15 cellular contexts compared by ENCODE assay signal in genomic region chr17:77811521-77811920, GRCh38.
DNase-seq lines count a peak whose midpoint lies in the region; ATAC-seq and TF ChIP-seq lines count a peak whose summit lies in the region.
"Had no signal": no experiment of that assay in that cellular context is flagged by ENCODE, and none has a peak within 500 bp of the region (broad histone marks: within the 10 kb centered on the region; RNA-seq: fewer than 3 reads in every experiment).

No MANE protein-coding gene starts in this region.

- H2AFZ ChIP-seq in neuronal stem cell (ENCODE audit: low read length), result no peak overlapping the region

- no peak overlapping the region for H3K4me3 ChIP-seq in AG10803 (ENCODE audit: low read length)
- H3K4me3 ChIP-seq in esophagus squamous epithelium, result no peak overlapping the region
- no peak overlapping the region for H3K4me3 ChIP-seq in neuronal stem cell (ENCODE audit: low read length in 2 of 2)
- H3K4me3 ChIP-seq: HAP-1, mucosa of descending colon had no signal

- H3K9ac ChIP-seq in neuronal stem cell (ENCODE audit: low read depth, low read length, poor library complexity), result no peak overlapping the region

- H3K4me1 ChIP-seq in esophagus squamous epithelium (peaks cover 14 to 20% (median 14%) of the 10 kb centered on the region in 3 donors), neuronal stem cell (ENCODE audit: control insufficient read depth in 2 of 2, insufficient read depth in 1 of 2, low read depth in 1 of 2, low read length in 2 of 2) (peaks cover 0 to 5% of the 10 kb centered on the region in 2 donors)

- no peak overlapping the region for H3K4ac ChIP-seq in neuronal stem cell (ENCODE audit: low read length)

- peaks cover 0 to 6% (median 0%) of the 10 kb centered on the region in 4 donors for H3K27me3 ChIP-seq in esophagus squamous epithelium
- peaks cover 0 to 2% (median 0%) of the 10 kb centered on the region in 3 experiments for H3K27me3 ChIP-seq in neuronal stem cell (ENCODE audit: control insufficient read depth in 3 of 3, insufficient read depth in 3 of 3, low read depth in 1 of 3, low read length in 3 of 3)

- 36 to 52% methylated on average over 4 to 6 of the region's 6 CpGs for WGBS in esophagus squamous epithelium, 2 donors
- WGBS in neuronal stem cell (ENCODE audit: extremely low coverage in 2 of 2, insufficient read length in 2 of 2, insufficient replicate concordance in 1 of 2), 2 donors, result no CpG with 5 or more reads among the region's 6 CpGs

- peak overlapping the region; percentile 0 for H2AK5ac ChIP-seq in neuronal stem cell (ENCODE audit: low read depth, low read length)

- H3K27ac ChIP-seq in esophagus squamous epithelium, result peak overlapping the region in 3 of 4 donors; percentile 10 to 76 (median 48)
- no peak overlapping the region for H3K27ac ChIP-seq in neuronal stem cell (replicated peaks; ENCODE audit: low read length)

- H4K8ac ChIP-seq in neuronal stem cell (ENCODE audit: low read depth, low read length), result no peak overlapping the region

- no peak overlapping the region for H3K18ac ChIP-seq in neuronal stem cell (ENCODE audit: low read length)

- no peak for ATAC-seq in GM21423 (IDR thresholded peaks at IDR 0.05; ENCODE audit: unreplicated experiment)
- ATAC-seq: mucosa of descending colon; stimulated activated naive CD8-positive, alpha-beta T cell treated with anti-CD3 and anti-CD28 coated beads, Interleukin-15, amount 100 ng/mL, for 72 hours had no signal

- H3K79me1 ChIP-seq in neuronal stem cell (ENCODE audit: low read depth, low read length), result peaks cover 2% of the 10 kb centered on the region

- H3K9me3 ChIP-seq in esophagus squamous epithelium (no peaks in the 10 kb centered on the region), neuronal stem cell (replicated peaks in 1 of 2; ENCODE audit: control insufficient read depth in 2 of 2, insufficient read depth in 1 of 2, low read depth in 1 of 2, low read length in 2 of 2) (no peaks in the 10 kb centered on the region)
- H3K9me3 ChIP-seq: HAP-1, mucosa of descending colon had no signal

- no peak overlapping the region for H3K23ac ChIP-seq in neuronal stem cell (ENCODE audit: low read depth, low read length, poor library complexity)

- TF ChIP-seq POLR2A in esophagus squamous epithelium (IDR thresholded peaks at IDR 0.05), result no peak
- no peak for TF ChIP-seq POLR2A in erythroblast (IDR thresholded peaks at IDR 0.05; ENCODE audit: low read length)

- H4K91ac ChIP-seq in neuronal stem cell (ENCODE audit: low read depth, low read length, poor library complexity), result no peak overlapping the region

- DNase-seq in AG10803 (ENCODE audit: low read depth) (peak; percentile 8), M059J (ENCODE audit: low read depth) (peak; percentile 16), esophagus squamous epithelium (lab: John Stamatoyannopoulos, UW) (no peak), neuronal stem cell (ENCODE audit: low spot score) (no peak), erythroblast (lab: John Stamatoyannopoulos, UW) (no peak), SKM-1 (lab: John Stamatoyannopoulos, UW; ENCODE audit: unreplicated experiment) (no peak), occipital lobe (lab: John Stamatoyannopoulos, UW) (no peak)
- DNase-seq: activated CD8-positive, alpha-beta memory T cell treated with anti-CD3 and anti-CD28 coated beads, Interleukin-2, amount 50 U/mL, for 4 hours; activated effector memory CD4-positive, alpha-beta T cell treated with Interleukin-2 at 50 U/mL for 16 hours; mucosa of descending colon; NCI-H82; right cardiac atrium; stimulated activated naive CD8-positive, alpha-beta T cell treated with anti-CD3 and anti-CD28 coated beads, Interleukin-15, amount 100 ng/mL, for 72 hours had no signal

- H3K4me2 ChIP-seq in neuronal stem cell (ENCODE audit: insufficient read depth, low read length, poor library complexity, severe bottlenecking), result no peak overlapping the region

- H2BK15ac ChIP-seq in neuronal stem cell (ENCODE audit: low read length), result no peak overlapping the region

- no peak overlapping the region for H2BK12ac ChIP-seq in neuronal stem cell (ENCODE audit: low read length)

- intact Hi-C loops in esophagus squamous epithelium (cut with DNase I), result no loop called here

- no peak overlapping the region for H3K14ac ChIP-seq in neuronal stem cell (ENCODE audit: low read length)

- no peak overlapping the region for H2BK5ac ChIP-seq in neuronal stem cell (ENCODE audit: low read length)

- H2BK120ac ChIP-seq in neuronal stem cell (ENCODE audit: low read depth, low read length), result no peak overlapping the region

- H3K36me3 ChIP-seq in esophagus squamous epithelium (no peaks in the 10 kb centered on the region), neuronal stem cell (replicated peaks in 1 of 2; ENCODE audit: control insufficient read depth in 2 of 2, insufficient read depth in 2 of 2, low read length in 2 of 2) (no peaks in the 10 kb centered on the region)
- H3K36me3 ChIP-seq: HAP-1 had no signal

- no peak for TF ChIP-seq CTCF in AG10803 (conservative IDR thresholded peaks at IDR 0.05; ENCODE audit: low read length)
- TF ChIP-seq CTCF in esophagus squamous epithelium (IDR thresholded peaks at IDR 0.05), result no peak

Comparison
In these comparisons a context has a peak if more than half of its experiments do, and no peak if none do; other contexts are left out.
1. DNase-seq: peak in AG10803 (single experiment) and M059J (single experiment); none in esophagus squamous epithelium (single experiment), neuronal stem cell (single experiment), erythroblast (0 of 2), SKM-1 (single experiment) and occipital lobe (single experiment).